ENCODE assay signal across 8 cellular contexts in genomic region chr19:11987405-11988231, GRCh38. TPM values are rescaled to one million over a fixed set of nuclear protein-coding genes. Genes with fewer than 3 reads are reported as not detected.
DNase-seq lines count a peak whose midpoint lies in the region; FAIRE-seq and TF ChIP-seq lines count a peak whose summit lies in the region.

No MANE protein-coding gene starts in this region.

- H3K36me3 ChIP-seq in DOHH2 (ENCODE audit: control insufficient read depth, low read length) (peaks cover 32% of the 10 kb centered on the region), cardiac muscle cell (no peaks in the 10 kb centered on the region), parathyroid adenoma (ENCODE audit: control insufficient read depth, insufficient read depth, low read length) (no peaks in the 10 kb centered on the region), tibial artery (no peaks in the 10 kb centered on the region)

- H3K4me1 ChIP-seq in DOHH2 (ENCODE audit: control insufficient read depth, low read length) (peaks cover 14% of the 10 kb centered on the region; the same call in 1 of the 2 replicates), cardiac muscle cell (ENCODE audit: low read depth) (no peaks in the 10 kb centered on the region), parathyroid adenoma (no peaks in the 10 kb centered on the region), tibial artery (no peaks in the 10 kb centered on the region)

- H3F3A ChIP-seq in DOHH2 (ENCODE audit: control insufficient read depth, insufficient read depth) = 0 out of 2 replicates have a peak, but pooled peaks cover 2% of the 10 kb centered on the region

- no peaks in the 10 kb centered on the region for H3K27me3 Mint-ChIP-seq in activated naive CD8-positive, alpha-beta T cell

- H4K20me1 ChIP-seq in DOHH2 (ENCODE audit: control insufficient read depth, insufficient read depth, low read depth, low read length) = 0 out of 2 replicates have a peak, but pooled peaks cover 3% of the 10 kb centered on the region

- peak overlapping the region; percentile 98 for H3K27ac Mint-ChIP-seq in activated naive CD8-positive, alpha-beta T cell

- peak overlapping the region; percentile 80 for H3K4me2 ChIP-seq in DOHH2 (ENCODE audit: low read length)
- H3K4me2 ChIP-seq in parathyroid adenoma (ENCODE audit: low read length) = peak overlapping the region; percentile 97

- peak overlapping the region; percentile 99 for H3K4me3 Mint-ChIP-seq in activated naive CD8-positive, alpha-beta T cell

- H3K9ac ChIP-seq in parathyroid adenoma = peak overlapping the region; percentile 90

- H3K36me3 Mint-ChIP-seq in activated naive CD8-positive, alpha-beta T cell = peaks cover 3% of the 10 kb centered on the region

- H3K27ac ChIP-seq in DOHH2 (ENCODE audit: low read depth, low read length) (peak overlapping the region; percentile 69), cardiac muscle cell (peak overlapping the region; percentile 87), parathyroid adenoma (peak overlapping the region; percentile 95), tibial artery (peak overlapping the region; percentile 81 to 86)

- H3K4me3 ChIP-seq in DOHH2 (ENCODE audit: low read length) (peak overlapping the region; percentile 91), cardiac muscle cell (peak overlapping the region; percentile 63), parathyroid adenoma (ENCODE audit: low read depth, low read length) (peak overlapping the region; percentile 96), tibial artery (peak overlapping the region; percentile 69 to 79)

- TF ChIP-seq CTCF in DOHH2 (IDR thresholded peaks at IDR 0.05; ENCODE audit: low read depth, low read length, poor library complexity, severe bottlenecking) (no peak), cardiac muscle cell (IDR thresholded peaks at IDR 0.05; ENCODE audit: low read depth, low read length) (no peak), parathyroid adenoma (IDR thresholded peaks at IDR 0.05) (peak; percentile 12), tibial artery (IDR thresholded peaks at IDR 0.05) (peak in 1 of 2 experiments; percentile 13)

- peak overlapping the region; percentile 96 for H2AFZ ChIP-seq in parathyroid adenoma

- H3K79me2 ChIP-seq in DOHH2 (ENCODE audit: control insufficient read depth, low read length) (peaks cover 45% of the 10 kb centered on the region), parathyroid adenoma (peaks cover 18% of the 10 kb centered on the region)

- H3K9me3 Mint-ChIP-seq in activated naive CD8-positive, alpha-beta T cell (ENCODE audit: low read depth) = no peaks in the 10 kb centered on the region

- H3K27me3 ChIP-seq in DOHH2 (ENCODE audit: control insufficient read depth, low read length) = no peaks in the 10 kb centered on the region
- H3K27me3 ChIP-seq in cardiac muscle cell = no peaks in the 10 kb centered on the region
- no peaks in the 10 kb centered on the region for H3K27me3 ChIP-seq in parathyroid adenoma (ENCODE audit: control insufficient read depth, insufficient read depth, low read length)
- H3K27me3 ChIP-seq in tibial artery = no peaks in the 10 kb centered on the region

- TF ChIP-seq POLR2A in H54 (IDR thresholded peaks at IDR 0.05; ENCODE audit: low read depth, low read length) = peak; percentile 53

- no peaks in the 10 kb centered on the region for H3K9me2 ChIP-seq in DOHH2 (replicated peaks; ENCODE audit: control insufficient read depth, low read length)

- intact Hi-C loops in tibial artery (cut with DNase I; ENCODE audit: low total_unique reads) = loop anchor here (2.0 to 5.0 kb wide), 3 partner anchors 23 to 190 kb away; partner anchors contain the start of genes ZNF491 and ZNF763

- peak; percentile 52 for FAIRE-seq in H54 (lab: Jason Lieb, UNC)

- DNase-seq in H54 (ENCODE audit: insufficient read length, low spot score) (peak; percentile 83), MV-4-11 (lab: John Stamatoyannopoulos, UW) (peak; percentile 96), SKM-1 (lab: John Stamatoyannopoulos, UW; ENCODE audit: unreplicated experiment) (peak; percentile 95), cardiac muscle cell (ENCODE audit: low read depth in 1 of 2, low spot score in 1 of 2) (peak; percentile 96 to 99), tibial artery (peak; percentile 98 to 99)

- H3K9me3 ChIP-seq in DOHH2 (ENCODE audit: control insufficient read depth, insufficient read depth, low read length) = peaks cover 4% of the 10 kb centered on the region; the same call in 1 of the 2 replicates
- H3K9me3 ChIP-seq in cardiac muscle cell (ENCODE audit: low read depth) = no peaks in the 10 kb centered on the region
- H3K9me3 ChIP-seq in parathyroid adenoma (ENCODE audit: control insufficient read depth, low read length) = no peaks in the 10 kb centered on the region
- peaks cover 0 to 2% (median 0%) of the 10 kb centered on the region in 3 donors for H3K9me3 ChIP-seq in tibial artery

- H3K4me1 Mint-ChIP-seq in activated naive CD8-positive, alpha-beta T cell (ENCODE audit: low read depth) = peaks cover 37% of the 10 kb centered on the region

RNA-seq across cellular contexts. Expression of gene ZNF763, which starts 22.8 kb away (rescaled TPM):
- 4.2 and 4.6 TPM in 2 replicates for total RNA-seq in cardiac muscle cell
- polyA plus RNA-seq in cardiac muscle cell = 5.2 and 10.0 TPM in 2 replicates

RNA-seq across cellular contexts. Expression of gene ZNF433, which starts 47.9 kb away (rescaled TPM):
- 9.5 and 12.0 TPM in 2 replicates for total RNA-seq in cardiac muscle cell
- 8.2 and 8.8 TPM in 2 replicates for polyA plus RNA-seq in cardiac muscle cell

Comparison
In these comparisons a context has a peak if more than half of its experiments do, and no peak if none do; other contexts are left out.
1. Peak in every context shown above with its lines: DNase-seq, H3K4me3 ChIP-seq and H3K27ac ChIP-seq.